ENCODE assay signal across 8 cellular contexts in the genomic region with DNA sequence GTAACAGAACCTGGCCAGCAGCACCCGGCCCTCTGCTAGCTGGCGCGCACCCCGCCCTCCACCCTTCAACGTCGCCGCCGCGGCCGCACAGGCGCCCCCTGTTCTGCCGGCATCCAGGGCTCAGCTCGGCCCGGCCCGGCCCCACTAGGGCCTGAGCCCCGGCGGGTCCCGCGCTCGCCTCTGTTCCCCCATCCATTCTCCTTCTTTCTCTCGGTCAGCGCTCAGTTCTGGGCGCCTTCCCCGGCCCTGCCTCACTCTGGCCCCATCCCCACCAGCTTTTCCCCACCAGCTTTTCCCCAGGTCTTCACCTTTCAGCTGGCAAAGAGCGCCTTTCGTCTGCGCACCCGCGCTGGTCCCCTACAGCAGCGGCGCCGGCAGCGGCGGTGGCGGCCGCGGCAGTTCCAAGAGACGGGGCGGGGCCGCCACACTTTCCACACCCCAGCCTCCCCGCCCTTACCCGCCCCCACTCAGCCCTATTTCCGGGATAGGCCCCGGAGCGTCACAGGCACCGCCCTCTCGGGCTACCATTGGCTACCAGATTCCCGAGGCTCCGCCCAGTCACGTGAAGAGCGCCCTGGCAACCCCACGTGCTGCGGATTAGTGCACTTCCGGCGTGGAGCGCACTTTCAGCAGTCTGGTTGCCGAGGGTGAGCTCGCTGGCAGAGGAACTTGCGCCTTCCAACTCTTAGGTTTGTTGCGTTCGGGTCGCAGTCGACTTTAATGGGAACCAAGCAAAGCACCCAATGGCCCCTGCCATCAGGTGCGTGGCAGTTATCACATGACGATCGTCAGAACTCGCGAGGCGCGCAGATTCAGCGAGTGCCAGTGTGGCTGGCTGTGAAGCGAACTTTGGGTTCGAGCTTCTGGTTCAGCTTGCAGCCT. TPM values are rescaled to one million over a fixed set of nuclear protein-coding genes. Genes with fewer than 3 reads are reported as not detected.
A peak's percentile ranks its signal among the peaks of the same experiment; 100 is the strongest.
DNase-seq lines count a peak whose midpoint lies in the region; ATAC-seq and TF ChIP-seq lines count a peak whose summit lies in the region.

A gene (minus strand): TSS at position 403 of the 882 bp plus-strand sequence. CDS start 831 bp downstream, outside the sequence.

- ATAC-seq in HG02610 (IDR thresholded peaks at IDR 0.05; ENCODE audit: unreplicated experiment) (peak; percentile 92), heart right ventricle (peak; percentile 98 to 99 (median 98)), upper lobe of left lung (ENCODE audit: low FRiP score in 2 of 2) (peak; percentile 93 to 98)

- no peaks in the 10 kb centered on the region for H3F3A ChIP-seq in SU-DHL-6 (ENCODE audit: insufficient read depth)

- H3K9me2 ChIP-seq in SU-DHL-6 (replicated peaks; ENCODE audit: insufficient read depth, low read length) = no peaks in the 10 kb centered on the region

- H4K20me1 ChIP-seq in SU-DHL-6 (ENCODE audit: low read depth, low read length) = no peaks in the 10 kb centered on the region

- peak within 1 kb of the TSS; percentile 64 for H2AFZ ChIP-seq in SU-DHL-6 (ENCODE audit: low read depth, low read length, severe bottlenecking)

- H3K4me2 ChIP-seq in SU-DHL-6 (ENCODE audit: low read depth, low read length, poor library complexity, severe bottlenecking) = peak within 1 kb of the TSS; percentile 54

- H3K9me3 ChIP-seq in SU-DHL-6 (ENCODE audit: insufficient read depth, low read length) (no peaks in the 10 kb centered on the region), heart right ventricle (peaks cover 0 to 39% (median 15%) of the 10 kb centered on the region in 11 donors), upper lobe of left lung (peaks cover 3 to 23% (median 6%) of the 10 kb centered on the region in 4 donors)

- intact Hi-C loops in heart right ventricle (cut with DNase I) (loop anchor here in 2 of 10 donors (2.0 to 5.0 kb wide), 2 partner anchors 36 to 38 kb away; a partner anchor contains a TSS), posterior cingulate gyrus (cut with DNase I) (loop anchor here (5.0 kb wide), 1 partner anchor 36 kb away; a partner anchor contains a TSS)

- TF ChIP-seq CTCF in GM10266 (IDR thresholded peaks at IDR 0.05; ENCODE audit: control insufficient read depth, insufficient read depth, low read depth, missing control alignments) (no peak), SU-DHL-6 (IDR thresholded peaks at IDR 0.05; ENCODE audit: insufficient read depth, low read length, poor library complexity, severe bottlenecking) (no peak), heart right ventricle (IDR thresholded peaks at IDR 0.05) (peak in 2 of 9 donors; percentile 9 to 10), upper lobe of left lung (IDR thresholded peaks at IDR 0.05) (no peak)

- H3K4me1 ChIP-seq in heart right ventricle = peaks cover 0 to 18% (median 10%) of the 10 kb centered on the region in 9 donors
- H3K4me1 ChIP-seq in upper lobe of left lung = peaks cover 8 to 21% (median 9%) of the 10 kb centered on the region in 4 donors

- H3K27ac ChIP-seq in SU-DHL-6 (ENCODE audit: low read depth, low read length) (no peak within 1 kb of the TSS), heart right ventricle (peak within 1 kb of the TSS in 9 of 10 donors; percentile 25 to 75 (median 68)), upper lobe of left lung (peak within 1 kb of the TSS; percentile 25 to 70 (median 50))

- H3K27me3 ChIP-seq in SU-DHL-6 (ENCODE audit: low read length) (no peaks in the 10 kb centered on the region), heart right ventricle (no peaks in the 10 kb centered on the region), upper lobe of left lung (no peaks in the 10 kb centered on the region)

- H3K36me3 ChIP-seq in SU-DHL-6 (ENCODE audit: low read length) (no peaks in the 10 kb centered on the region), heart right ventricle (no peaks in the 10 kb centered on the region), upper lobe of left lung (no peaks in the 10 kb centered on the region)

- TF ChIP-seq POLR2A in upper lobe of left lung (IDR thresholded peaks at IDR 0.05) = peak in 1 of 4 donors; percentile 46

- TF ChIP-seq EP300 in upper lobe of left lung (IDR thresholded peaks at IDR 0.05) = no peak

- DNase-seq in GM10266 (ENCODE audit: extremely low spot score) = peak; percentile 97
- peak; percentile 98 for DNase-seq in NCI-H1048 (lab: John Stamatoyannopoulos, UW)
- DNase-seq in activated naive CD8-positive, alpha-beta T cell treated with anti-CD3 and anti-CD28 coated beads, Interleukin-2, amount 50 U/mL, for 16 hours (ENCODE audit: low read depth, low spot score) = peak; percentile 97
- peak; percentile 95 to 96 for DNase-seq in heart right ventricle
- peak; percentile 83 to 99 (median 92) for DNase-seq in posterior cingulate gyrus
- peak; percentile 88 to 93 for DNase-seq in upper lobe of left lung

- no peaks in the 10 kb centered on the region for H3K79me2 ChIP-seq in SU-DHL-6 (ENCODE audit: insufficient read depth, low read length)

- 10 to 11% methylated on average over 70 to 73 of the region's 73 CpGs for WGBS in heart right ventricle, 2 donors
- WGBS in upper lobe of left lung, 2 donors = 19% methylated on average over 45 to 59 of the region's 73 CpGs

- peak within 1 kb of the TSS; percentile 45 for H3K9ac ChIP-seq in SU-DHL-6 (ENCODE audit: low read length)

- H3K4me3 ChIP-seq in SU-DHL-6 (ENCODE audit: insufficient read depth, low read length, poor library complexity, severe bottlenecking) (peak within 1 kb of the TSS; percentile 43), heart right ventricle (peak within 1 kb of the TSS; percentile 59 to 80 (median 74)), upper lobe of left lung (peak within 1 kb of the TSS; percentile 12 to 66 (median 60))

RNA-seq across cellular contexts. Expression of the gene that starts here (rescaled TPM):
- total RNA-seq in heart right ventricle (10 to 100 TPM in 5 of 10 donors, 1 to 10 TPM in 5; 4.8 to 14.8 (median 9.5) TPM), upper lobe of left lung (1 to 10 TPM in 4 of 6 donors, not detected in 2; 2.0 to 6.2 (median 2.9) TPM)
- 1 to 10 TPM; 1.6 to 2.7 TPM for polyA plus RNA-seq in heart right ventricle
